9 cellular contexts compared by ENCODE assay signal in the genomic region with DNA sequence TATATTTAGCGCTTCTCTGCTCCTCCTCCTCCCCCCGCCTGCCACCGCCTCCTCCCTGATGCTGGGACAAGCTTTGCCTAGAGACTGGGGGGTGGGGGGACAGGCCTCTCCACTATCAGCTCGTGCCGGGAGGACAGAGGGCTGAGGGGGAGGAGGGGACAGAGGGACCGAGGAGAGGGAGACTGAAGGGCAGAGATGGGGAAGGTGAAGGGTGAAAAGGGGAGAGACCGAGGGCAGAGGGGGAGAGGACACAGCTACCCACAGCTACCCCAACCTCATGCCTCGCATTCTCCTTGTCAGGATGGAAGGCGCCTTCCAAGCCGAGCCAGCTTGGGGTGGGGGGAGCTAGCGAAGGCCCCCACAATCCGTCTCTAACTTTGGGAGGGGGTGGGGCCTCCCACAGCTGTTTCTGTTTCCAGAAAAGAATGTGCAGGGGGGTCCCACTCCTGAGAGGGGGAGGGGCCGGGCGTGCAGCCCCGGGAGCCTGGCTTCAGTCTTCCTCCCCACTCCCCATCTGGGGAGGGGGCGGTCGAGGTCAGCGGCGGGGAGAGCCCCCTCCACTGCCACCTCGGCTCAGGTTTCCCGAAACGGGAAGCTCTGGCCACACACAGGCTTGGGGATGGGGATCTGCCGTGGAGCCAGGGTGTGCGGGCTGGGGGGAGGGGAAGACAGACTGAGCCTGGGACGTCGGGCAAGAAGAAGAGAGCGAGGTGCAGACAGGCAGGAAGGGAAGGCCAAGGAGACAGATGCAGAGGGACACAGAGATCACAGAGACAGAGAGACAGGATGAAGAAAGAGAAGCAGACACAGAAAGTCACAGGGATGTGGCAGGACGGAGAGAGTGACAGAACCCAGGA. TPM values are rescaled to one million over a fixed set of nuclear protein-coding genes. Genes with fewer than 3 reads are reported as not detected.
A peak's percentile ranks its signal among the peaks of the same experiment; 100 is the strongest.
DNase-seq lines count a peak whose midpoint lies in the region; ATAC-seq, FAIRE-seq and TF ChIP-seq lines count a peak whose summit lies in the region.
"Had no signal": no experiment of that assay in that cellular context is flagged by ENCODE, and none has a peak within 500 bp of the region (broad histone marks: within the 10 kb centered on the region; RNA-seq: fewer than 3 reads in every experiment).

No MANE protein-coding gene starts in this region.

- H3K4me3 Mint-ChIP-seq in H9: peak overlapping the region; percentile 48 to 83
- peak overlapping the region; percentile 60 for H3K4me3 Mint-ChIP-seq in activated naive CD8-positive, alpha-beta T cell treated with anti-CD3 and anti-CD28 coated beads, Interleukin-2, amount 10 ng/mL, durations not matched to agents 7 days and 5 days

- POLR2A ChIA-PET in A549 (lab: Yijun Ruan, JAX): no interaction called here
- POLR2A ChIA-PET in activated naive CD8-positive, alpha-beta T cell treated with anti-CD3 and anti-CD28 coated beads, Interleukin-2, amount 10 ng/mL, durations not matched to agents 7 days and 5 days (lab: Charles Lee): no interaction called here

- peaks cover 45% of the 10 kb centered on the region for H3K27me3 Mint-ChIP-seq in H9 (ENCODE audit: low read depth)
- peaks cover 36% of the 10 kb centered on the region for H3K27me3 Mint-ChIP-seq in activated naive CD8-positive, alpha-beta T cell treated with anti-CD3 and anti-CD28 coated beads, Interleukin-2, amount 10 ng/mL, durations not matched to agents 7 days and 5 days

- intact Hi-C loops in stomach (cut with DNase I; ENCODE audit: low total_unique reads): loop anchor here (5.0 kb wide), 1 partner anchor 47 kb away; no protein-coding TSS in a partner anchor

- no peak overlapping the region for H3K4ac ChIP-seq in H9 (ENCODE audit: low read depth, low read length)

- H2BK12ac ChIP-seq in H9 (ENCODE audit: insufficient read length, low read depth, low read length): no peak overlapping the region

- no peaks in the 10 kb centered on the region for H3K36me3 Mint-ChIP-seq in H9 (ENCODE audit: insufficient read depth in 1 of 3, low read depth in 3 of 3)
- no peaks in the 10 kb centered on the region for H3K36me3 Mint-ChIP-seq in activated naive CD8-positive, alpha-beta T cell treated with anti-CD3 and anti-CD28 coated beads, Interleukin-2, amount 10 ng/mL, durations not matched to agents 7 days and 5 days

- no peaks in the 10 kb centered on the region for H3K79me2 ChIP-seq in H9 (ENCODE audit: insufficient read depth, low read length)

- 0 out of 6 replicates have a peak, but pooled peaks of 1 of the 2 experiments have one; percentile 1 for ATAC-seq in A549
- no peak for ATAC-seq in activated naive CD8-positive, alpha-beta T cell treated with anti-CD3 and anti-CD28 coated beads, Interleukin-2, amount 10 ng/mL, durations not matched to agents 7 days and 5 days (ENCODE audit: low read depth)

- peaks cover 20% of the 10 kb centered on the region for H3K4me1 ChIP-seq in A549
- H3K4me1 ChIP-seq in H9 (ENCODE audit: insufficient read depth, low read length): 0 out of 2 replicates have a peak, but pooled peaks cover 2% of the 10 kb centered on the region
- peaks cover 27 to 48% (median 38%) of the 10 kb centered on the region in 4 donors for H3K4me1 ChIP-seq in stomach

- no peak overlapping the region for H3K18ac ChIP-seq in H9 (ENCODE audit: insufficient read length, low read depth, low read length)

- DNase-seq in A549 (ENCODE audit: low read depth in 1 of 2, low spot score in 1 of 2) (peak; percentile 54 to 64), H9 (peak; percentile 66), iPS-NIHi7 (ENCODE audit: extremely low spot score) (peak; percentile 60), stomach (no peak), A172 (ENCODE audit: low spot score) (no peak), GM19239 (ENCODE audit: insufficient read length, low spot score) (no peak)
- DNase-seq in activated naive CD8-positive, alpha-beta T cell treated with anti-CD3 and anti-CD28 coated beads, Interleukin-2, amount 10 ng/mL, durations not matched to agents 7 days and 5 days: no peak
- DNase-seq in stimulated activated CD4-positive, alpha-beta T cell treated with anti-CD3 and anti-CD28 coated beads, Interleukin-4, amount 100 ng/mL, for 4 hours: no peak

- H3K56ac ChIP-seq in H9 (ENCODE audit: insufficient read length, low read depth, low read length): no peak overlapping the region

- H3K4me1 Mint-ChIP-seq in H9: peaks cover 26 to 30% of the 10 kb centered on the region in 2 experiments
- peaks cover 15% of the 10 kb centered on the region for H3K4me1 Mint-ChIP-seq in activated naive CD8-positive, alpha-beta T cell treated with anti-CD3 and anti-CD28 coated beads, Interleukin-2, amount 10 ng/mL, durations not matched to agents 7 days and 5 days

- peaks cover 15% of the 10 kb centered on the region for H3K23me2 ChIP-seq in H9 (ENCODE audit: insufficient read length, low read depth, low read length, poor library complexity, severe bottlenecking)

- no peak overlapping the region for H3K9ac ChIP-seq in H9 (ENCODE audit: extremely low read depth, insufficient read length, low read length)

- TF ChIP-seq POLR2A in A549 (IDR thresholded peaks at IDR 0.05; ENCODE audit: low read length) (no peak), stomach (IDR thresholded peaks at IDR 0.05) (no peak)

- TF ChIP-seq EP300 in A549 (IDR thresholded peaks at IDR 0.05): no peak
- TF ChIP-seq EP300 in stomach (IDR thresholded peaks at IDR 0.05): no peak

- no peak overlapping the region for H2BK120ac ChIP-seq in H9 (ENCODE audit: low read depth, low read length, poor library complexity, severe bottlenecking)

- no peak overlapping the region for H4K91ac ChIP-seq in H9 (ENCODE audit: insufficient read length, low read depth, low read length)

- H4K8ac ChIP-seq in H9 (replicated peaks; ENCODE audit: insufficient read length, low read depth, low read length): no peak overlapping the region

- H3K27me3 ChIP-seq in H9 (ENCODE audit: insufficient read depth, low read length): no peaks in the 10 kb centered on the region; the same call in 1 of the 2 replicates
- peaks cover 0 to 37% (median 23%) of the 10 kb centered on the region in 3 donors for H3K27me3 ChIP-seq in stomach
- H3K27me3 ChIP-seq: thyroid gland had no signal

- no peak overlapping the region for H3T11ph ChIP-seq in H9 (ENCODE audit: low read length)

- H3K23ac ChIP-seq in H9 (ENCODE audit: insufficient read length, low read depth, low read length): no peak overlapping the region

- peak overlapping the region in 1 of 2 experiments; percentile 64; a peak in 3 of 6 replicates for H3K27ac ChIP-seq in A549
- H3K27ac ChIP-seq in H9 (ENCODE audit: insufficient read length, low read depth, low read length): no peak overlapping the region
- H3K27ac ChIP-seq in stomach: peak overlapping the region; percentile 16 to 90 (median 77)

- no peaks in the 10 kb centered on the region for H3K36me3 ChIP-seq in stomach
- H3K36me3 ChIP-seq: thyroid gland had no signal

- H2AK5ac ChIP-seq in H9 (ENCODE audit: insufficient read length, low read length): no peak overlapping the region

- no peaks in the 10 kb centered on the region for H4K20me1 ChIP-seq in H9 (ENCODE audit: control insufficient read depth, insufficient read depth, insufficient read length)

- no peak overlapping the region for H2AFZ ChIP-seq in H9 (ENCODE audit: low read length)

- WGBS in A549 (ENCODE audit: missing lambda C conversion rate): 13% methylated on average over 20 of the region's 28 CpGs
- no CpG with 5 or more reads among the region's 28 CpGs for WGBS in H9 (ENCODE audit: extremely low coverage, insufficient read length, low lambda C conversion rate)
- WGBS in stomach, 5 donors: 1 to 4% (median 3%) methylated on average over 24 to 28 of the region's 28 CpGs

- TF ChIP-seq CTCF in A549 (IDR thresholded peaks at IDR 0.05) (no peak), H9 (conservative IDR thresholded peaks at IDR 0.05) (no peak), stomach (IDR thresholded peaks at IDR 0.05) (no peak)

- TF ChIP-seq RAD21 in A549 (conservative IDR thresholded peaks at IDR 0.05 in 1 of 2, IDR thresholded peaks at IDR 0.05 in 1 of 2): no peak

- H3K14ac ChIP-seq in H9 (ENCODE audit: insufficient read depth, low read length): no peak overlapping the region

- H4K5ac ChIP-seq in H9 (ENCODE audit: insufficient read length, low read depth, low read length): no peak overlapping the region

- CTCF ChIA-PET in A549 (lab: Yijun Ruan, JAX): interaction anchor here (0.6 to 10.7 kb wide), 9 partner anchors 9 to 264 kb away, joined by 3 to 483 read pairs (median 6); a partner anchor contains a TSS

- no peaks in the 10 kb centered on the region; a peak in 1 of 5 replicates for H3K9me3 Mint-ChIP-seq in H9
- no peaks in the 10 kb centered on the region for H3K9me3 Mint-ChIP-seq in activated naive CD8-positive, alpha-beta T cell treated with anti-CD3 and anti-CD28 coated beads, Interleukin-2, amount 10 ng/mL, durations not matched to agents 7 days and 5 days

- H3K4me3 ChIP-seq in A549 (peak overlapping the region; percentile 44; the same call in 2 of the 3 replicates), stomach (peak overlapping the region; percentile 57 to 70 (median 64))

- no peak overlapping the region for H2BK20ac ChIP-seq in H9 (ENCODE audit: low read depth, low read length, poor library complexity, severe bottlenecking)

- H2BK5ac ChIP-seq in H9 (ENCODE audit: insufficient read length, low read length): no peak overlapping the region

- H3K79me1 ChIP-seq in H9 (ENCODE audit: insufficient read depth, low read depth, low read length, poor library complexity, severe bottlenecking): no peaks in the 10 kb centered on the region

- H3K9me3 ChIP-seq in A549: no peaks in the 10 kb centered on the region
- H3K9me3 ChIP-seq in H9 (ENCODE audit: control insufficient read depth, low read depth, low read length): no peaks in the 10 kb centered on the region
- H3K9me3 ChIP-seq in stomach: no peaks in the 10 kb centered on the region
- H3K9me3 ChIP-seq: thyroid gland had no signal

- H3K27ac Mint-ChIP-seq in H9: peak overlapping the region in 1 of 3 experiments; percentile 11; a peak in 2 of 7 replicates
- H3K27ac Mint-ChIP-seq in activated naive CD8-positive, alpha-beta T cell treated with anti-CD3 and anti-CD28 coated beads, Interleukin-2, amount 10 ng/mL, durations not matched to agents 7 days and 5 days: peak overlapping the region; percentile 32

- H2BK15ac ChIP-seq in H9 (ENCODE audit: low read depth, low read length): no peak overlapping the region

- FAIRE-seq in A549 (lab: Jason Lieb, UNC) (no peak), GM19239 (lab: Jason Lieb, UNC) (no peak)

- peak overlapping the region; percentile 92 for H3K4me2 ChIP-seq in A549
- peak overlapping the region; percentile 93 for H3K4me2 ChIP-seq in H9 (ENCODE audit: insufficient read depth, insufficient read length, low read length)

RNA-seq across cellular contexts. Expression of a gene that starts 1.6 kb away (rescaled TPM):
- polyA plus RNA-seq in A549 (2011; rRNA removed): 0.13 and 0.36 TPM in 2 replicates
- 0.22 and 0.32 TPM in 2 replicates for polyA plus RNA-seq in A549 (2012; cell fraction: cytosol; rRNA removed)
- polyA plus RNA-seq in A549 (2012; cell fraction: nucleus; rRNA removed): 0.26 and 0.31 TPM in 2 replicates
- polyA plus RNA-seq in A549 (2017; fragmentation: RNase III; extraction: RNeasy Plus Mini Kit Qiagen cat#74134 plus additional on column Dnase treatment): 0.14 to 0.33 TPM (median 0.32 TPM) in 3 replicates
- polyA minus RNA-seq in A549 (2011; rRNA and poly(A)+ RNA removed): 0.10 and 0.29 TPM in 2 replicates
- 0.87 and 1.1 TPM in 2 replicates for total RNA-seq in H9 (2021)
- total RNA-seq in activated naive CD8-positive, alpha-beta T cell treated with anti-CD3 and anti-CD28 coated beads, Interleukin-2, amount 10 ng/mL, durations not matched to agents 7 days and 5 days: under 1 TPM; 0.42 to 0.48 TPM
- total RNA-seq in stomach: 10 to 100 TPM in 4 of 5 donors, 1 to 10 TPM in 1; 9.7 to 29.9 (median 11.1) TPM
- polyA plus RNA-seq in stomach: 10 to 100 TPM in 1 of 3 donors, 1 to 10 TPM in 2; 6.1 to 10.5 (median 6.4) TPM
- total RNA-seq in A172 (2014; rRNA removed; shearing (Covaris generic)): 0.84 and 1.1 TPM in 2 replicates

RNA-seq across cellular contexts. Expression of a gene that starts 23.4 kb away (rescaled TPM):
- polyA plus RNA-seq in A549 (2011; rRNA removed): not detected in 2 replicates
- polyA plus RNA-seq in A549 (2012; cell fraction: cytosol; rRNA removed): not detected in 2 replicates
- not detected in 2 replicates for polyA plus RNA-seq in A549 (2012; cell fraction: nucleus; rRNA removed)
- polyA plus RNA-seq in A549 (2017; fragmentation: RNase III; extraction: RNeasy Plus Mini Kit Qiagen cat#74134 plus additional on column Dnase treatment): not detected in 3 replicates
- not detected in 2 replicates for polyA minus RNA-seq in A549 (2011; rRNA and poly(A)+ RNA removed)
- not detected in 2 replicates for total RNA-seq in H9 (2021)
- 1 to 10 TPM in 1 of 2 experiments, not detected in 1; 2.4 TPM for total RNA-seq in activated naive CD8-positive, alpha-beta T cell treated with anti-CD3 and anti-CD28 coated beads, Interleukin-2, amount 10 ng/mL, durations not matched to agents 7 days and 5 days
- not detected for total RNA-seq in stomach
- not detected for polyA plus RNA-seq in stomach
- total RNA-seq in A172 (2014; rRNA removed; shearing (Covaris generic)): not detected in 2 replicates
- total RNA-seq: thyroid gland had no signal

RNA-seq across cellular contexts. Expression of a gene that starts 34.5 kb away (rescaled TPM):
- 0.06 TPM in 1 of 2 replicates, not detected in the other for polyA plus RNA-seq in A549 (2011; rRNA removed)
- 0.09 and 0.12 TPM in 2 replicates for polyA plus RNA-seq in A549 (2012; cell fraction: cytosol; rRNA removed)
- polyA plus RNA-seq in A549 (2012; cell fraction: nucleus; rRNA removed): 0.22 and 0.42 TPM in 2 replicates
- 0.07 TPM in 1 of 3 replicates, not detected in the others for polyA plus RNA-seq in A549 (2017; fragmentation: RNase III; extraction: RNeasy Plus Mini Kit Qiagen cat#74134 plus additional on column Dnase treatment)
- polyA minus RNA-seq in A549 (2011; rRNA and poly(A)+ RNA removed): not detected in 2 replicates
- not detected in 2 replicates for total RNA-seq in H9 (2021)
- 1 to 10 TPM; 8.0 to 8.5 TPM for total RNA-seq in activated naive CD8-positive, alpha-beta T cell treated with anti-CD3 and anti-CD28 coated beads, Interleukin-2, amount 10 ng/mL, durations not matched to agents 7 days and 5 days
- total RNA-seq in stomach: 1 to 10 TPM in 3 of 5 donors, not detected in 2; 1.8 to 6.7 (median 5.8) TPM
- 1 to 10 TPM; 1.6 to 1.7 (median 1.6) TPM for polyA plus RNA-seq in stomach
- total RNA-seq in A172 (2014; rRNA removed; shearing (Covaris generic)): 1.1 and 1.6 TPM in 2 replicates

RNA-seq across cellular contexts. Expression of a gene that starts 57.5 kb away (rescaled TPM):
- polyA plus RNA-seq in A549 (2011; rRNA removed) (8.3 and 10.4 TPM in 2 replicates), A549 (2017; fragmentation: RNase III; extraction: RNeasy Plus Mini Kit Qiagen cat#74134 plus additional on column Dnase treatment) (21.7 to 25.8 TPM (median 24.6 TPM) in 3 replicates), stomach (10 to 100 TPM; 26.5 to 50.6 (median 39.7) TPM)
- polyA plus RNA-seq in A549 (2012; cell fraction: cytosol; rRNA removed): 20.7 and 21.5 TPM in 2 replicates
- polyA plus RNA-seq in A549 (2012; cell fraction: nucleus; rRNA removed): 43.5 and 59.2 TPM in 2 replicates
- 22.8 and 23.8 TPM in 2 replicates for polyA minus RNA-seq in A549 (2011; rRNA and poly(A)+ RNA removed)
- total RNA-seq in H9 (2021) (60.7 and 60.8 TPM in 2 replicates), stomach (10 to 100 TPM in 4 of 5 donors, 1 to 10 TPM in 1; 7.0 to 40.8 (median 18.5) TPM)
- total RNA-seq in activated naive CD8-positive, alpha-beta T cell treated with anti-CD3 and anti-CD28 coated beads, Interleukin-2, amount 10 ng/mL, durations not matched to agents 7 days and 5 days: 100 to 1,000 TPM; 166 to 173 TPM
- 13.3 and 18.8 TPM in 2 replicates for total RNA-seq in A172 (2014; rRNA removed; shearing (Covaris generic))

RNA-seq across cellular contexts. Expression of a gene that starts 58.2 kb away (rescaled TPM):
- 321 and 548 TPM in 2 replicates for polyA plus RNA-seq in A549 (2011; rRNA removed)
- 348 and 411 TPM in 2 replicates for polyA plus RNA-seq in A549 (2012; cell fraction: cytosol; rRNA removed)
- polyA plus RNA-seq in A549 (2012; cell fraction: nucleus; rRNA removed): 212 and 267 TPM in 2 replicates
- polyA plus RNA-seq in A549 (2017; fragmentation: RNase III; extraction: RNeasy Plus Mini Kit Qiagen cat#74134 plus additional on column Dnase treatment): 303 to 327 TPM (median 313 TPM) in 3 replicates
- 142 and 171 TPM in 2 replicates for polyA minus RNA-seq in A549 (2011; rRNA and poly(A)+ RNA removed)
- total RNA-seq in H9 (2021): 339 and 343 TPM in 2 replicates
- 100 to 1,000 TPM; 485 to 503 TPM for total RNA-seq in activated naive CD8-positive, alpha-beta T cell treated with anti-CD3 and anti-CD28 coated beads, Interleukin-2, amount 10 ng/mL, durations not matched to agents 7 days and 5 days
- total RNA-seq in stomach: 100 to 1,000 TPM in 4 of 5 donors, 10 to 100 TPM in 1; 94.7 to 147 (median 106) TPM
- 100 to 1,000 TPM in 2 of 3 donors, 10 to 100 TPM in 1; 84.2 to 203 (median 174) TPM for polyA plus RNA-seq in stomach
- total RNA-seq in A172 (2014; rRNA removed; shearing (Covaris generic)): 103 and 145 TPM in 2 replicates

Comparison
In these comparisons a context has a peak if more than half of its experiments do, and no peak if none do; other contexts are left out.
1. DNase-seq: peak in A549 (2 of 2), H9 (single experiment) and iPS-NIHi7 (single experiment); none in activated naive CD8-positive, alpha-beta T cell treated with anti-CD3 and anti-CD28 coated beads, Interleukin-2, amount 10 ng/mL, durations not matched to agents 7 days and 5 days (single experiment), stomach (single experiment), A172 (single experiment), GM19239 (single experiment) and stimulated activated CD4-positive, alpha-beta T cell treated with anti-CD3 and anti-CD28 coated beads, Interleukin-4, amount 100 ng/mL, for 4 hours (0 of 2).